In the genomic region with DNA sequence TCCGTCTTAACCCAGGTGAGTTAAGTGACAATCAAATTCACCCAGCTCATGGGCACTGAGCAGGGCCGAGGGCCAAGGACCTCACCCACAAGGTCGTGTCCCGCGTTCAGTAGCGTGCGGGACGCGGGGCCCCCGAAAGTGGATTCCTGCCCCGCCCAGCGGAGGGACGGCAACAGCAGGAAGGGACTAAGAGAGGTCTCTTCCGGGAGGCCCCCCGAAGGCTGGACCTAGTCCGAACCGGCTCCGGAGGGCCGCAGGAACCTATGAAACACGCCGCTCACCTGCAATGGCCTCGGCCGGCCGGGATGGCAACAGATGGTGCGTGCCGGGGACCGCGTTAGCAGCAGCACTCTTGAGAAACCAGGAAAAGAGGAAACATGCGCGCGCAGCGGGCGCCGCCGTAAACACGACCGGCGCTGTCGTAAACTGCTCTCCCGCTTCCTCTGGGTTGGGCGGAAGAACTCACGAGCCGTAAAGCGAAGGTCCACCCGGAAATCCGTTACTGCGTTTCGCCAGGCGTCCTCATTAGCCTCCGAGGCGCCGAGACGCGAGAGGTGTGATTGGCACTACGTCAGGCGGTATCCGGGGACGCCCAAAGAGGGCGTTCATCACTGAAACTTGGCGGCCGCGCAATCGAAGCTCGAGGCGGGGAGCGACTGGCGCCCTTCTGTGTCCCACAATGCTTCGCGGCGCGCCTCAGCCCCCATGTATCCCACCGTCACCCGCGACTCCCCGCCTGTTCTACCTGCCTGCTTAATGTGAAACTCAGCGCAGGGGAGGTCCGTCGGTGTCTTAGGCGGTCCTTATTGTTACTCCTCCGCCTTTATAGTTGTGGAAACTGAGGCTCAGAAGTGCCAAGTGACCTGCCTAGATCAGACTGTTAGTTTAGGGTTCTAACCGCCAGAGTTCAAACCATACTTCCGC, we compare ENCODE assay signal across 8 cellular contexts. TPM values are rescaled to one million over a fixed set of nuclear protein-coding genes. Genes with fewer than 3 reads are reported as not detected.
DNase-seq lines count a peak whose midpoint lies in the region; ATAC-seq and TF ChIP-seq lines count a peak whose summit lies in the region.

A gene with protein sequence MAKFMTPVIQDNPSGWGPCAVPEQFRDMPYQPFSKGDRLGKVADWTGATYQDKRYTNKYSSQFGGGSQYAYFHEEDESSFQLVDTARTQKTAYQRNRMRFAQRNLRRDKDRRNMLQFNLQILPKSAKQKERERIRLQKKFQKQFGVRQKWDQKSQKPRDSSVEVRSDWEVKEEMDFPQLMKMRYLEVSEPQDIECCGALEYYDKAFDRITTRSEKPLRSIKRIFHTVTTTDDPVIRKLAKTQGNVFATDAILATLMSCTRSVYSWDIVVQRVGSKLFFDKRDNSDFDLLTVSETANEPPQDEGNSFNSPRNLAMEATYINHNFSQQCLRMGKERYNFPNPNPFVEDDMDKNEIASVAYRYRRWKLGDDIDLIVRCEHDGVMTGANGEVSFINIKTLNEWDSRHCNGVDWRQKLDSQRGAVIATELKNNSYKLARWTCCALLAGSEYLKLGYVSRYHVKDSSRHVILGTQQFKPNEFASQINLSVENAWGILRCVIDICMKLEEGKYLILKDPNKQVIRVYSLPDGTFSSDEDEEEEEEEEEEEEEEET (minus strand): TSS at position 372 of the 924 bp plus-strand sequence. CDS start 3,045 bp downstream, outside the sequence.

- H2AFZ ChIP-seq in DND-41 (ENCODE audit: low read depth, low read length) (peak within 1 kb of the TSS; percentile 91), GM23248 (peak within 1 kb of the TSS; percentile 95)

- no peak for TF ChIP-seq CTCF in DND-41 (IDR thresholded peaks at IDR 0.05; ENCODE audit: borderline replicate concordance, extremely low read depth, low read length, poor library complexity, severe bottlenecking)
- TF ChIP-seq CTCF in esophagus squamous epithelium (IDR thresholded peaks at IDR 0.05), result peak in 1 of 6 experiments; percentile 11

- no peaks in the 10 kb centered on the region for H3K27me3 ChIP-seq in DND-41 (ENCODE audit: insufficient read depth, low read length, poor library complexity)
- no peaks in the 10 kb centered on the region for H3K27me3 ChIP-seq in GM23248 (replicated peaks; ENCODE audit: insufficient read depth)
- H3K27me3 ChIP-seq in esophagus squamous epithelium, result no peaks in the 10 kb centered on the region

- H3K4me2 ChIP-seq in DND-41 (ENCODE audit: insufficient read depth, low read length), result peak within 1 kb of the TSS; percentile 73
- peak within 1 kb of the TSS; percentile 96 for H3K4me2 ChIP-seq in GM23248 (ENCODE audit: unreplicated experiment)

- peak; percentile 93 for ATAC-seq in DND-41 (ENCODE audit: insufficient read depth, low read depth)

- peaks cover 33% of the 10 kb centered on the region for H3K36me3 Mint-ChIP-seq in activated T-helper 1 cell treated with anti-CD3 and anti-CD28 coated beads, Interleukin-12 subunit alpha, Interleukin-12 subunit beta, Interleukin-2, Interleukin-4 antibody, amounts not matched to agents 30 ng/mL and 10 ng/mL and 1 ng/mL, durations not matched to agents 14 hours and 24 hours and 36 hours (ENCODE audit: low read depth)

- H3K27ac ChIP-seq in DND-41 (ENCODE audit: low read length) (peak within 1 kb of the TSS; percentile 96), GM23248 (peak within 1 kb of the TSS; percentile 92), esophagus squamous epithelium (peak within 1 kb of the TSS; percentile 95 to 98 (median 96))

- peak within 1 kb of the TSS; percentile 84 to 90 for H3K4me3 ChIP-seq in DND-41 (ENCODE audit: low read depth in 1 of 2, low read length in 2 of 2)
- peak within 1 kb of the TSS; percentile 89 for H3K4me3 ChIP-seq in GM23248
- peak within 1 kb of the TSS; percentile 70 to 95 (median 76) for H3K4me3 ChIP-seq in esophagus squamous epithelium

- intact Hi-C loops in activated T-helper 1 cell treated with anti-CD3 and anti-CD28 coated beads, Interleukin-12 subunit alpha, Interleukin-12 subunit beta, Interleukin-2, Interleukin-4 antibody, amounts not matched to agents 30 ng/mL and 10 ng/mL and 1 ng/mL, durations not matched to agents 14 hours and 24 hours and 36 hours (cut with micrococcal nuclease), result loop anchor here (1.0 to 5.0 kb wide), 9 partner anchors 22 to 1313 kb away; a partner anchor contains a TSS
- intact Hi-C loops in esophagus squamous epithelium (cut with DNase I), result no loop called here

- peak within 1 kb of the TSS; percentile 99 for H3K27ac Mint-ChIP-seq in activated T-helper 1 cell treated with anti-CD3 and anti-CD28 coated beads, Interleukin-12 subunit alpha, Interleukin-12 subunit beta, Interleukin-2, Interleukin-4 antibody, amounts not matched to agents 30 ng/mL and 10 ng/mL and 1 ng/mL, durations not matched to agents 14 hours and 24 hours and 36 hours

- 1 to 2% methylated on average over 67 to 80 of the region's 82 CpGs for WGBS in GM23248 (ENCODE audit: low coverage in 1 of 2, low lambda C conversion rate in 2 of 2, missing lambda C conversion rate in 2 of 2), 2 experiments
- 0 to 1% methylated on average over 16 to 34 of the region's 82 CpGs for WGBS in esophagus squamous epithelium, 2 donors

- DNase-seq in DND-41 (peak; percentile 100), GM23248 (peak; percentile 100), Kasumi-1 (lab: John Stamatoyannopoulos, UW) (peak; percentile 99), RPMI7951 (ENCODE audit: low read depth) (peak; percentile 99), esophagus squamous epithelium (lab: John Stamatoyannopoulos, UW) (peak; percentile 95), myocyte (ENCODE audit: low read depth) (peak; percentile 100)
- DNase-seq in activated T-helper 1 cell treated with anti-CD3 and anti-CD28 coated beads, Interleukin-12 subunit alpha, Interleukin-12 subunit beta, Interleukin-2, Interleukin-4 antibody, amounts not matched to agents 30 ng/mL and 10 ng/mL and 1 ng/mL, durations not matched to agents 14 hours and 24 hours and 36 hours (ENCODE audit: low spot score), result peak; percentile 99
- DNase-seq in stimulated activated CD8-positive, alpha-beta memory T cell treated with anti-CD3 and anti-CD28 coated beads, Interleukin-7, amount 100 ng/mL, for 48 hours (ENCODE audit: extremely low read depth in 1 of 2, low read depth in 1 of 2), result peak; percentile 97 to 98

- no peaks in the 10 kb centered on the region for H3K9me2 ChIP-seq in GM23248 (ENCODE audit: insufficient read depth)

- H3K27me3 Mint-ChIP-seq in activated T-helper 1 cell treated with anti-CD3 and anti-CD28 coated beads, Interleukin-12 subunit alpha, Interleukin-12 subunit beta, Interleukin-2, Interleukin-4 antibody, amounts not matched to agents 30 ng/mL and 10 ng/mL and 1 ng/mL, durations not matched to agents 14 hours and 24 hours and 36 hours (ENCODE audit: insufficient read depth), result peaks cover 2% of the 10 kb centered on the region

- peaks cover 33% of the 10 kb centered on the region for H3F3A ChIP-seq in GM23248 (ENCODE audit: insufficient read depth)

- H3K79me2 ChIP-seq in DND-41 (ENCODE audit: insufficient read depth, low read length), result peaks cover 44% of the 10 kb centered on the region
- peaks cover 48% of the 10 kb centered on the region for H3K79me2 ChIP-seq in GM23248 (ENCODE audit: insufficient read depth)

- H3K36me3 ChIP-seq in DND-41 (ENCODE audit: insufficient read depth, low read length), result peaks cover 46% of the 10 kb centered on the region
- peaks cover 29% of the 10 kb centered on the region for H3K36me3 ChIP-seq in GM23248 (ENCODE audit: low read depth)
- H3K36me3 ChIP-seq in esophagus squamous epithelium, result peaks cover 9 to 34% (median 19%) of the 10 kb centered on the region in 3 donors

- H4K20me1 ChIP-seq in DND-41 (ENCODE audit: insufficient read depth, low read length) (peaks cover 25% of the 10 kb centered on the region), GM23248 (ENCODE audit: insufficient read depth) (peaks cover 6% of the 10 kb centered on the region; the same call in 1 of the 2 replicates)

- H3K4me3 Mint-ChIP-seq in activated T-helper 1 cell treated with anti-CD3 and anti-CD28 coated beads, Interleukin-12 subunit alpha, Interleukin-12 subunit beta, Interleukin-2, Interleukin-4 antibody, amounts not matched to agents 30 ng/mL and 10 ng/mL and 1 ng/mL, durations not matched to agents 14 hours and 24 hours and 36 hours, result peak within 1 kb of the TSS; percentile 96

- TF ChIP-seq POLR2A in esophagus squamous epithelium (IDR thresholded peaks at IDR 0.05), result peak in 2 of 4 donors; percentile 69 to 86

- H3K4me1 ChIP-seq in DND-41 (ENCODE audit: insufficient read depth, low read length) (peaks cover 32% of the 10 kb centered on the region), GM23248 (ENCODE audit: insufficient read depth) (peaks cover 10% of the 10 kb centered on the region; the same call in 1 of the 2 replicates), esophagus squamous epithelium (peaks cover 10 to 33% (median 14%) of the 10 kb centered on the region in 3 donors)

- H3K9ac ChIP-seq in DND-41 (ENCODE audit: low read depth, low read length) (peak within 1 kb of the TSS; percentile 90), GM23248 (peak within 1 kb of the TSS; percentile 96)

- in situ Hi-C loops in GM23248 (cut with MboI), result no loop called here

- H3K9me3 Mint-ChIP-seq in activated T-helper 1 cell treated with anti-CD3 and anti-CD28 coated beads, Interleukin-12 subunit alpha, Interleukin-12 subunit beta, Interleukin-2, Interleukin-4 antibody, amounts not matched to agents 30 ng/mL and 10 ng/mL and 1 ng/mL, durations not matched to agents 14 hours and 24 hours and 36 hours, result peaks cover 4% of the 10 kb centered on the region

- H3K4me1 Mint-ChIP-seq in activated T-helper 1 cell treated with anti-CD3 and anti-CD28 coated beads, Interleukin-12 subunit alpha, Interleukin-12 subunit beta, Interleukin-2, Interleukin-4 antibody, amounts not matched to agents 30 ng/mL and 10 ng/mL and 1 ng/mL, durations not matched to agents 14 hours and 24 hours and 36 hours (ENCODE audit: low read depth), result peaks cover 24% of the 10 kb centered on the region

- H3K9me3 ChIP-seq in DND-41 (ENCODE audit: insufficient read depth, low read length, severe bottlenecking), result no peaks in the 10 kb centered on the region
- no peaks in the 10 kb centered on the region for H3K9me3 ChIP-seq in GM23248 (ENCODE audit: low read depth)
- H3K9me3 ChIP-seq in esophagus squamous epithelium, result no peaks in the 10 kb centered on the region

RNA-seq across cellular contexts. Expression of the gene that starts here (rescaled TPM):
- total RNA-seq in GM23248 (2014; rRNA removed; shearing (Covaris generic)), result 310 and 377 TPM in 2 replicates
- 122 and 129 TPM in 2 replicates for polyA plus RNA-seq in GM23248 (2016; fragmentation: Nextera tagmentation; extraction: Ambion mirVana)
- 331 and 336 TPM in 2 replicates for total RNA-seq in RPMI7951 (2014; rRNA removed; shearing (Covaris generic))
- total RNA-seq in activated T-helper 1 cell treated with anti-CD3 and anti-CD28 coated beads, Interleukin-12 subunit alpha, Interleukin-12 subunit beta, Interleukin-2, Interleukin-4 antibody, amounts not matched to agents 30 ng/mL and 10 ng/mL and 1 ng/mL, durations not matched to agents 14 hours and 24 hours and 36 hours, result 322 and 323 TPM in 2 replicates
- 100 to 1,000 TPM; 250 to 385 (median 268) TPM for total RNA-seq in esophagus squamous epithelium
- total RNA-seq in myocyte, result 408 and 477 TPM in 2 replicates
- 168 TPM for polyA plus RNA-seq in myocyte (2012)

Comparison
In these comparisons a context has a peak if more than half of its experiments do, and no peak if none do; other contexts are left out.
1. Peak in every context shown above with its lines: DNase-seq, ATAC-seq, H3K4me3 ChIP-seq and H3K27ac ChIP-seq.